13 cellular contexts compared by ENCODE assay signal in genomic region chr10:95431900-95432342, GRCh38.
DNase-seq lines count a peak whose midpoint lies in the region; ATAC-seq and TF ChIP-seq lines count a peak whose summit lies in the region.
"Had no signal": no experiment of that assay in that cellular context is flagged by ENCODE, and none has a peak within 500 bp of the region (broad histone marks: within the 10 kb centered on the region; RNA-seq: fewer than 3 reads in every experiment).

No MANE protein-coding gene starts in this region.

- H3K27ac Mint-ChIP-seq in nephron progenitor cell, result peak overlapping the region; percentile 64
- H3K27ac Mint-ChIP-seq: T-helper 1 cell treated with Interleukin-12 subunit alpha and Interleukin-12 subunit beta and Interleukin-4 antibody, amounts not matched to agents 30 μg/mL and 1 μg/mL, for 36 hours had no signal

- H3K4me3 Mint-ChIP-seq in nephron progenitor cell, result no peak overlapping the region
- H3K4me3 Mint-ChIP-seq: T-helper 1 cell treated with Interleukin-12 subunit alpha and Interleukin-12 subunit beta and Interleukin-4 antibody, amounts not matched to agents 30 μg/mL and 1 μg/mL, for 36 hours had no signal

- peak; percentile 63 for ATAC-seq in GM18499 (IDR thresholded peaks at IDR 0.05; ENCODE audit: insufficient read depth, unreplicated experiment)
- ATAC-seq in HG02588 (IDR thresholded peaks at IDR 0.05; ENCODE audit: unreplicated experiment), result peak; percentile 64
- ATAC-seq in left lobe of liver, result no peak
- no peak for ATAC-seq in left lung

- H3K36me3 ChIP-seq in left lung, result peaks cover 0 to 8% of the 10 kb centered on the region in 2 donors

- H3K4me3 ChIP-seq in left lung, result no peak overlapping the region

- peaks cover 57% of the 10 kb centered on the region for H3K4me1 Mint-ChIP-seq in nephron progenitor cell
- H3K4me1 Mint-ChIP-seq: CD4-positive, alpha-beta memory T cell had no signal

- peaks cover 4% of the 10 kb centered on the region for H3K36me3 Mint-ChIP-seq in nephron progenitor cell (ENCODE audit: low read depth)

- H3K27ac ChIP-seq in RWPE1, result no peak overlapping the region
- H3K27ac ChIP-seq in left lung, result no peak overlapping the region

- TF ChIP-seq CTCF in RWPE1 (conservative IDR thresholded peaks at IDR 0.05; ENCODE audit: low read depth) (no peak), nephron progenitor cell (IDR thresholded peaks at IDR 0.05) (no peak), left lung (IDR thresholded peaks at IDR 0.05) (no peak)

- no peaks in the 10 kb centered on the region for H3K27me3 Mint-ChIP-seq in nephron progenitor cell (ENCODE audit: low read depth, poor library complexity)
- H3K27me3 Mint-ChIP-seq: CD4-positive, alpha-beta memory T cell had no signal

- H3K9me3 ChIP-seq in left lung, result no peaks in the 10 kb centered on the region

- peak; percentile 24 for DNase-seq in RWPE1 (ENCODE audit: low spot score)
- no peak for DNase-seq in nephron progenitor cell
- no peak for DNase-seq in left lobe of liver (ENCODE audit: low spot score)
- no peak for DNase-seq in left lung
- no peak for DNase-seq in NCI-H2227 (lab: John Stamatoyannopoulos, UW; ENCODE audit: unreplicated experiment)
- no peak for DNase-seq in activated effector memory CD4-positive, alpha-beta T cell treated with anti-CD3 and anti-CD28 coated beads, Interleukin-2, amount 50 U/mL, for 16 hours
- DNase-seq: activated T-cell treated with anti-CD3 and anti-CD28 coated beads for 4 hours; CD4-positive, alpha-beta memory T cell; central memory CD4-positive, alpha-beta T cell; NCI-H226 had no signal

- CTCF ChIA-PET in RWPE1 (lab: Yijun Ruan, JAX), result interaction anchor here (0.9 to 3.5 kb wide), 7 partner anchors 11 to 173 kb away, joined by 3 to 19 read pairs (median 6); no protein-coding TSS in a partner anchor

- intact Hi-C loops in left lung (cut with DNase I), result loop anchor here in 1 of 2 donors (2.0 kb wide), 1 partner anchor 169 kb away; no protein-coding TSS in a partner anchor

- POLR2A ChIA-PET in RWPE1 (lab: Yijun Ruan, JAX; ENCODE audit: low non-redundant PET), result no interaction called here

- no peaks in the 10 kb centered on the region for H3K9me3 Mint-ChIP-seq in nephron progenitor cell
- H3K9me3 Mint-ChIP-seq: CD4-positive, alpha-beta memory T cell; T-helper 1 cell treated with Interleukin-12 subunit alpha and Interleukin-12 subunit beta and Interleukin-4 antibody, amounts not matched to agents 30 μg/mL and 1 μg/mL, for 36 hours had no signal

- peaks cover 0 to 10% of the 10 kb centered on the region in 2 donors for H3K4me1 ChIP-seq in left lung

- no peaks in the 10 kb centered on the region for H3K27me3 ChIP-seq in left lung

Comparison
In these comparisons a context has a peak if more than half of its experiments do, and no peak if none do; other contexts are left out.
1. ATAC-seq: peak in GM18499 (single experiment) and HG02588 (single experiment); none in left lobe of liver (single experiment) and left lung (single experiment).